Comparison of ENCODE assay signal across 1 cellular context in the genomic region with DNA sequence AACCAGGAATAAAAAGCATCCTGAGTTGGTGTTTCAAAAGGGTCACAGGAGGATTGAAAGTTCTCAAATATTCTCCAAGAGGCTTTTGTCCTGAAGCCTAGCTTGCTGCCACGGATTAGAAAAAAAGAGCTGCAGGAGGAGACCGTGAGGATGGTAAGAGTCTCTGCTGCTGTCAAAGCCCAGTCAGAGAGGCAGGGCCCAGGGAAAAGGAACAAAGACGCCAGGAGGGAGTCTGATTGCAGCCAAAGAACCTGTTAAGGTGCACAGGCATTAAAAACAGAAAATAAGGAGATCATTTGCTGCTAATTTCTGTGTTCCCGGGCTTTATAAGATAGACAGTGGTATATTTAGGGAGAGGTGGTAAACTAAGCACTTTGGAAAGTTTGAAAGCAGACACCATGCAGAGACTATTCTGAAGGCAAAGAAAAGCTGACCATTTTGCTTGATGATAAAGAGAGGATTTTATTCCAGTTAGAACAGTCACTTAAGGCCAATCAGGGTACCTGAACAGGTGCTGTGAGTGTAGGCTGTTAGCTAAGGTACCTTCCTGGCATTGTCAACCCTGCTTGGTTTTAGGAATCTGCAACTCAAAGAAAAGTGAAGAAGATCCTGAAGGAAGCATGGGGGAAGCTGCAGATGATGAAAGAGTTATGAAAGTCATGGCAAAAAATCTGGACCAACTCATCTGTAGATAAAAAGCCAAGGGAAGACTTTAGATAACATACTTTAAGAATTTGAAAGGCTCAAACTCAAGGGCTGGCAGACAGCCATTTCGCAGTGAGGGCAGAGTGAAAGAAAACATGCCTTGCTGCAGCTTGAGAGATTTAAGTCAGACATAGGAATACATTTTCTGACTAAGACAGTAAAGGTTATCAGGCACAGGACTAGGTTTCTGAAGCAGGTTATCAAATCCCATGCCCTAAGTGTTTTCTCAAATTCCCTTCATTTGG.
TF ChIP-seq lines count a peak whose summit lies in the region.

No MANE protein-coding gene starts in this region.

TF ChIP-seq in K562, 482 proteins besides CTCF, POLR2A, EP300 and RAD21 (continued from another document and continues in another):
- TF ChIP-seq, protein P1, sequence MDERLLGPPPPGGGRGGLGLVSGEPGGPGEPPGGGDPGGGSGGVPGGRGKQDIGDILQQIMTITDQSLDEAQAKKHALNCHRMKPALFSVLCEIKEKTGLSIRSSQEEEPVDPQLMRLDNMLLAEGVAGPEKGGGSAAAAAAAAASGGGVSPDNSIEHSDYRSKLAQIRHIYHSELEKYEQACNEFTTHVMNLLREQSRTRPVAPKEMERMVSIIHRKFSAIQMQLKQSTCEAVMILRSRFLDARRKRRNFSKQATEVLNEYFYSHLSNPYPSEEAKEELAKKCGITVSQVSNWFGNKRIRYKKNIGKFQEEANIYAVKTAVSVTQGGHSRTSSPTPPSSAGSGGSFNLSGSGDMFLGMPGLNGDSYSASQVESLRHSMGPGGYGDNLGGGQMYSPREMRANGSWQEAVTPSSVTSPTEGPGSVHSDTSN (CRISPR knock-in tag; IDR thresholded peaks at IDR 0.05; ENCODE audit: low read depth) = no peak
- TF ChIP-seq, protein P1 (tag; conservative IDR thresholded peaks at IDR 0.05; ENCODE audit: low read depth) = peak; percentile 22; the same call in 1 of the 2 replicates
- TF ChIP-seq, protein P2, sequence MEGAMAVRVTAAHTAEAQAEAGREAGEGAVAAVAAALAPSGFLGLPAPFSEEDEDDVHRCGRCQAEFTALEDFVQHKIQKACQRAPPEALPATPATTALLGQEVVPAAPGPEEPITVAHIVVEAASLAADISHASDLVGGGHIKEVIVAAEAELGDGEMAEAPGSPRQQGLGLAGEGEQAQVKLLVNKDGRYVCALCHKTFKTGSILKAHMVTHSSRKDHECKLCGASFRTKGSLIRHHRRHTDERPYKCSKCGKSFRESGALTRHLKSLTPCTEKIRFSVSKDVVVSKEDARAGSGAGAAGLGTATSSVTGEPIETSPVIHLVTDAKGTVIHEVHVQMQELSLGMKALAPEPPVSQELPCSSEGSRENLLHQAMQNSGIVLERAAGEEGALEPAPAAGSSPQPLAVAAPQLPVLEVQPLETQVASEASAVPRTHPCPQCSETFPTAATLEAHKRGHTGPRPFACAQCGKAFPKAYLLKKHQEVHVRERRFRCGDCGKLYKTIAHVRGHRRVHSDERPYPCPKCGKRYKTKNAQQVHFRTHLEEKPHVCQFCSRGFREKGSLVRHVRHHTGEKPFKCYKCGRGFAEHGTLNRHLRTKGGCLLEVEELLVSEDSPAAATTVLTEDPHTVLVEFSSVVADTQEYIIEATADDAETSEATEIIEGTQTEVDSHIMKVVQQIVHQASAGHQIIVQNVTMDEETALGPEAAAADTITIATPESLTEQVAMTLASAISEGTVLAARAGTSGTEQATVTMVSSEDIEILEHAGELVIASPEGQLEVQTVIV (CRISPR knock-in tag; IDR thresholded peaks at IDR 0.05; ENCODE audit: borderline replicate concordance) = no peak
- TF ChIP-seq RBM15 (IDR thresholded peaks at IDR 0.05; ENCODE audit: insufficient read depth, low read length) = no peak
- no peak for TF ChIP-seq POLR3A (IDR thresholded peaks at IDR 0.05; ENCODE audit: borderline replicate concordance, extremely low read depth, insufficient read depth, insufficient read length)
- no peak for TF ChIP-seq CHD2 (IDR thresholded peaks at IDR 0.05; ENCODE audit: low read depth, low read length)
- TF ChIP-seq, protein P3, sequence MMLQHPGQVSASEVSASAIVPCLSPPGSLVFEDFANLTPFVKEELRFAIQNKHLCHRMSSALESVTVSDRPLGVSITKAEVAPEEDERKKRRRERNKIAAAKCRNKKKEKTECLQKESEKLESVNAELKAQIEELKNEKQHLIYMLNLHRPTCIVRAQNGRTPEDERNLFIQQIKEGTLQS (IDR thresholded peaks at IDR 0.05) = peak; percentile 86; the same call in 1 of the 2 replicates
- TF ChIP-seq, protein P3 (CRISPR knock-in tag; conservative IDR thresholded peaks at IDR 0.05) = no peak
- TF ChIP-seq CEBPB (tag; IDR thresholded peaks at IDR 0.05) = 0 out of 2 replicates have a peak, but pooled peaks have one; percentile 15
- no peak for TF ChIP-seq ZBTB8A (IDR thresholded peaks at IDR 0.05; ENCODE audit: partially characterized antibody)
- TF ChIP-seq, protein P4, sequence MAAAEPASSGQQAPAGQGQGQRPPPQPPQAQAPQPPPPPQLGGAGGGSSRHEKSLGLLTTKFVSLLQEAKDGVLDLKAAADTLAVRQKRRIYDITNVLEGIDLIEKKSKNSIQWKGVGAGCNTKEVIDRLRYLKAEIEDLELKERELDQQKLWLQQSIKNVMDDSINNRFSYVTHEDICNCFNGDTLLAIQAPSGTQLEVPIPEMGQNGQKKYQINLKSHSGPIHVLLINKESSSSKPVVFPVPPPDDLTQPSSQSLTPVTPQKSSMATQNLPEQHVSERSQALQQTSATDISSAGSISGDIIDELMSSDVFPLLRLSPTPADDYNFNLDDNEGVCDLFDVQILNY (CRISPR knock-in tag; IDR thresholded peaks at IDR 0.05) = no peak
- TF ChIP-seq U2AF2 (optimal IDR thresholded peaks at IDR 0.05; ENCODE audit: low read depth, low read length) = no peak
- peak; percentile 61; the same call in 1 of the 2 replicates for TF ChIP-seq KLF16 (IDR thresholded peaks at IDR 0.05)
- TF ChIP-seq, protein P5, sequence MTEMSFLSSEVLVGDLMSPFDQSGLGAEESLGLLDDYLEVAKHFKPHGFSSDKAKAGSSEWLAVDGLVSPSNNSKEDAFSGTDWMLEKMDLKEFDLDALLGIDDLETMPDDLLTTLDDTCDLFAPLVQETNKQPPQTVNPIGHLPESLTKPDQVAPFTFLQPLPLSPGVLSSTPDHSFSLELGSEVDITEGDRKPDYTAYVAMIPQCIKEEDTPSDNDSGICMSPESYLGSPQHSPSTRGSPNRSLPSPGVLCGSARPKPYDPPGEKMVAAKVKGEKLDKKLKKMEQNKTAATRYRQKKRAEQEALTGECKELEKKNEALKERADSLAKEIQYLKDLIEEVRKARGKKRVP (CRISPR knock-in tag; IDR thresholded peaks at IDR 0.05) = peak; percentile 97
- no peak for TF ChIP-seq ZNF224 (CRISPR knock-in tag; IDR thresholded peaks at IDR 0.05)
- peak; percentile 88 for TF ChIP-seq FOSL1 (tag; conservative IDR thresholded peaks at IDR 0.05)
- TF ChIP-seq MCM5 (IDR thresholded peaks at IDR 0.05; ENCODE audit: low read depth) = no peak
- peak; percentile 76 for TF ChIP-seq ZNF175 (CRISPR knock-in tag; IDR thresholded peaks at IDR 0.05; ENCODE audit: low read depth)
- TF ChIP-seq RHOXF2B (CRISPR knock-in tag; conservative IDR thresholded peaks at IDR 0.05) = no peak
- TF ChIP-seq RBM14 (IDR thresholded peaks at IDR 0.05; ENCODE audit: borderline replicate concordance, insufficient read depth, low read depth, low read length) = no peak
- TF ChIP-seq, protein P6, sequence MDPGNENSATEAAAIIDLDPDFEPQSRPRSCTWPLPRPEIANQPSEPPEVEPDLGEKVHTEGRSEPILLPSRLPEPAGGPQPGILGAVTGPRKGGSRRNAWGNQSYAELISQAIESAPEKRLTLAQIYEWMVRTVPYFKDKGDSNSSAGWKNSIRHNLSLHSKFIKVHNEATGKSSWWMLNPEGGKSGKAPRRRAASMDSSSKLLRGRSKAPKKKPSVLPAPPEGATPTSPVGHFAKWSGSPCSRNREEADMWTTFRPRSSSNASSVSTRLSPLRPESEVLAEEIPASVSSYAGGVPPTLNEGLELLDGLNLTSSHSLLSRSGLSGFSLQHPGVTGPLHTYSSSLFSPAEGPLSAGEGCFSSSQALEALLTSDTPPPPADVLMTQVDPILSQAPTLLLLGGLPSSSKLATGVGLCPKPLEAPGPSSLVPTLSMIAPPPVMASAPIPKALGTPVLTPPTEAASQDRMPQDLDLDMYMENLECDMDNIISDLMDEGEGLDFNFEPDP (CRISPR knock-in tag; IDR thresholded peaks at IDR 0.05) = no peak
- no peak for TF ChIP-seq HEY1 (CRISPR knock-in tag; IDR thresholded peaks at IDR 0.05; ENCODE audit: borderline replicate concordance)
- no peak for TF ChIP-seq TCFL5 (CRISPR knock-in tag; conservative IDR thresholded peaks at IDR 0.05)
- no peak for TF ChIP-seq HSF4 (CRISPR knock-in tag; IDR thresholded peaks at IDR 0.05; ENCODE audit: borderline replicate concordance)
- no peak for TF ChIP-seq ZSCAN29 (IDR thresholded peaks at IDR 0.05)
- no peak for TF ChIP-seq TSC22D4 (tag; IDR thresholded peaks at IDR 0.05)
- TF ChIP-seq SMAD3 (CRISPR knock-in tag; conservative IDR thresholded peaks at IDR 0.05) = no peak; the same call in 1 of the 2 replicates
- TF ChIP-seq ZBTB7A (IDR thresholded peaks at IDR 0.05; ENCODE audit: borderline replicate concordance, control insufficient read depth, low read depth, low read length) = no peak
- 0 out of 2 replicates have a peak, but pooled peaks have one; percentile 11 for TF ChIP-seq NFE2 (IDR thresholded peaks at IDR 0.05; ENCODE audit: low read depth)
- TF ChIP-seq, protein P7, sequence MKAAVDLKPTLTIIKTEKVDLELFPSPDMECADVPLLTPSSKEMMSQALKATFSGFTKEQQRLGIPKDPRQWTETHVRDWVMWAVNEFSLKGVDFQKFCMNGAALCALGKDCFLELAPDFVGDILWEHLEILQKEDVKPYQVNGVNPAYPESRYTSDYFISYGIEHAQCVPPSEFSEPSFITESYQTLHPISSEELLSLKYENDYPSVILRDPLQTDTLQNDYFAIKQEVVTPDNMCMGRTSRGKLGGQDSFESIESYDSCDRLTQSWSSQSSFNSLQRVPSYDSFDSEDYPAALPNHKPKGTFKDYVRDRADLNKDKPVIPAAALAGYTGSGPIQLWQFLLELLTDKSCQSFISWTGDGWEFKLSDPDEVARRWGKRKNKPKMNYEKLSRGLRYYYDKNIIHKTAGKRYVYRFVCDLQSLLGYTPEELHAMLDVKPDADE (conservative IDR thresholded peaks at IDR 0.05; ENCODE audit: control insufficient read depth, low read depth, low read length) = no peak
- no peak for TF ChIP-seq NR2F6 (CRISPR knock-in tag; IDR thresholded peaks at IDR 0.05)
- TF ChIP-seq ZZZ3 (IDR thresholded peaks at IDR 0.05) = no peak
- peak; percentile 93 for TF ChIP-seq MYC (IDR thresholded peaks at IDR 0.05; ENCODE audit: low read depth, low read length)
- TF ChIP-seq MYC (CRISPR knock-in tag; IDR thresholded peaks at IDR 0.05; ENCODE audit: borderline replicate concordance, low read depth) = peak; percentile 55; the same call in 1 of the 2 replicates
- no peak for TF ChIP-seq TFAM (CRISPR knock-in tag; conservative IDR thresholded peaks at IDR 0.05)
- no peak for TF ChIP-seq CREB1 (IDR thresholded peaks at IDR 0.05)
- no peak for TF ChIP-seq CREB1 (CRISPR knock-in tag; IDR thresholded peaks at IDR 0.05)
- TF ChIP-seq ZEB2 (IDR thresholded peaks at IDR 0.05) = peak; percentile 74; the same call in 1 of the 2 replicates
- TF ChIP-seq TCF3 (CRISPR knock-in tag; IDR thresholded peaks at IDR 0.05) = no peak; the same call in 1 of the 2 replicates
- peak; percentile 53; the same call in 1 of the 2 replicates for TF ChIP-seq DDX20 (tag; IDR thresholded peaks at IDR 0.05; ENCODE audit: low read depth)
- no peak for TF ChIP-seq ZNF316 (IDR thresholded peaks at IDR 0.05)
- TF ChIP-seq POLR3G (IDR thresholded peaks at IDR 0.05; ENCODE audit: extremely low read depth, insufficient read length, insufficient replicate concordance) = no peak
- no peak for TF ChIP-seq PHF8 (IDR thresholded peaks at IDR 0.05; ENCODE audit: borderline replicate concordance, low read length)
- TF ChIP-seq, protein P8, sequence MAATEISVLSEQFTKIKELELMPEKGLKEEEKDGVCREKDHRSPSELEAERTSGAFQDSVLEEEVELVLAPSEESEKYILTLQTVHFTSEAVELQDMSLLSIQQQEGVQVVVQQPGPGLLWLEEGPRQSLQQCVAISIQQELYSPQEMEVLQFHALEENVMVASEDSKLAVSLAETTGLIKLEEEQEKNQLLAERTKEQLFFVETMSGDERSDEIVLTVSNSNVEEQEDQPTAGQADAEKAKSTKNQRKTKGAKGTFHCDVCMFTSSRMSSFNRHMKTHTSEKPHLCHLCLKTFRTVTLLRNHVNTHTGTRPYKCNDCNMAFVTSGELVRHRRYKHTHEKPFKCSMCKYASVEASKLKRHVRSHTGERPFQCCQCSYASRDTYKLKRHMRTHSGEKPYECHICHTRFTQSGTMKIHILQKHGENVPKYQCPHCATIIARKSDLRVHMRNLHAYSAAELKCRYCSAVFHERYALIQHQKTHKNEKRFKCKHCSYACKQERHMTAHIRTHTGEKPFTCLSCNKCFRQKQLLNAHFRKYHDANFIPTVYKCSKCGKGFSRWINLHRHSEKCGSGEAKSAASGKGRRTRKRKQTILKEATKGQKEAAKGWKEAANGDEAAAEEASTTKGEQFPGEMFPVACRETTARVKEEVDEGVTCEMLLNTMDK (IDR thresholded peaks at IDR 0.05; ENCODE audit: borderline replicate concordance, insufficient read depth, low read depth, low read length, poor library complexity, severe bottlenecking) = no peak
- TF ChIP-seq MECOM (CRISPR knock-in tag; IDR thresholded peaks at IDR 0.05) = peak; percentile 97
- TF ChIP-seq HMGN3 (IDR thresholded peaks at IDR 0.05; ENCODE audit: borderline replicate concordance, extremely low read depth, insufficient read length, low read depth, low read length) = no peak
- TF ChIP-seq ZNF76 (CRISPR knock-in tag; IDR thresholded peaks at IDR 0.05; ENCODE audit: borderline replicate concordance) = no peak
- TF ChIP-seq, protein P9, sequence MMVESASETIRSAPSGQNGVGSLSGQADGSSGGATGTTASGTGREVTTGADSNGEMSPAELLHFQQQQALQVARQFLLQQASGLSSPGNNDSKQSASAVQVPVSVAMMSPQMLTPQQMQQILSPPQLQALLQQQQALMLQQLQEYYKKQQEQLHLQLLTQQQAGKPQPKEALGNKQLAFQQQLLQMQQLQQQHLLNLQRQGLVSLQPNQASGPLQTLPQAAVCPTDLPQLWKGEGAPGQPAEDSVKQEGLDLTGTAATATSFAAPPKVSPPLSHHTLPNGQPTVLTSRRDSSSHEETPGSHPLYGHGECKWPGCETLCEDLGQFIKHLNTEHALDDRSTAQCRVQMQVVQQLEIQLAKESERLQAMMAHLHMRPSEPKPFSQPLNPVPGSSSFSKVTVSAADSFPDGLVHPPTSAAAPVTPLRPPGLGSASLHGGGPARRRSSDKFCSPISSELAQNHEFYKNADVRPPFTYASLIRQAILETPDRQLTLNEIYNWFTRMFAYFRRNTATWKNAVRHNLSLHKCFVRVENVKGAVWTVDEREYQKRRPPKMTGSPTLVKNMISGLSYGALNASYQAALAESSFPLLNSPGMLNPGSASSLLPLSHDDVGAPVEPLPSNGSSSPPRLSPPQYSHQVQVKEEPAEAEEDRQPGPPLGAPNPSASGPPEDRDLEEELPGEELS (CRISPR knock-in tag; IDR thresholded peaks at IDR 0.05; ENCODE audit: borderline replicate concordance) = no peak
- TF ChIP-seq SMARCE1 (IDR thresholded peaks at IDR 0.05) = peak; percentile 79; the same call in 1 of the 2 replicates
- no peak for TF ChIP-seq NR2C2 (CRISPR knock-in tag; IDR thresholded peaks at IDR 0.05)
- TF ChIP-seq NR2C2 (tag; IDR thresholded peaks at IDR 0.05) = peak; percentile 70; the same call in 1 of the 2 replicates
